Comparison of ENCODE assay signal across 1 cellular context in the genomic region with DNA sequence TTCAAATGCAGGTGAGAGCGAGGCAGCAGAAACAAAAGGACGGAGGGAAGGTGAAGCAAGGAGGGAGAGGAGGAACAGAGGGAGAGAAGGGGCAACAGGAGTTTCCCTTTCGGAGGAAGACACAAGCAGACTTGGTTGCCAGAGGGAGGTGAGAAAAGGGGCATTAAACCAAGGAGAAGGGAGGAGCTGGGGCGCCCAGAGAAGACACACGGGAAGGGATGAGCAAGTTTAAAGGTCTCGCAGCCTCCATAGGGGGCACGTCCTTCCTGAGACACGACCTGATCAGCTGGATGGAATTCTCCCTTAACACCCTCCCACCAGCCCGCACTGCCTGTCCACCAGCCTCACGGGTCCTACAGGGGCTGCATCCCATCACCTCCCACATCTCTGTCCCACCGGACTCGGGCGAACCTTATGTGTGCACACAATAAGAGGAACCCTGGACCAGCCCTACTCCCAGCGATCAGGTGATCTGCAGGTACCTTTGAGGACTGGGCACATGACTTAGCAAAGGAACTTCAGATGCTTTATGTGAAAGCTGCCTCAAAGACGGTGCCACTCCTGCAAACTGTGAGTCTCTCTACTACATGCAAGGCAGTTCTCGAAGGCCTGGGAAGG.
TF ChIP-seq lines count a peak whose summit lies in the region.

No MANE protein-coding gene starts in this region.

TF ChIP-seq in SK-N-SH, 30 proteins besides CTCF, POLR2A, EP300 and RAD21:
- TF ChIP-seq MXI1 (IDR thresholded peaks at IDR 0.05; ENCODE audit: low read depth, low read length) (no peak), TEAD4 (IDR thresholded peaks at IDR 0.05; ENCODE audit: borderline replicate concordance, insufficient read depth) (no peak), MEF2A (IDR thresholded peaks at IDR 0.05; ENCODE audit: borderline replicate concordance, low read depth) (no peak), FOSL2 (IDR thresholded peaks at IDR 0.05; ENCODE audit: borderline replicate concordance, low read depth) (no peak), RCOR1 (IDR thresholded peaks at IDR 0.05; ENCODE audit: low read length) (no peak), REST (IDR thresholded peaks at IDR 0.05; ENCODE audit: low read depth, low read length) (no peak), GABPA (IDR thresholded peaks at IDR 0.05; ENCODE audit: low read depth) (no peak), POLR2AphosphoS5 (IDR thresholded peaks at IDR 0.05; ENCODE audit: low read depth, low read length) (no peak), GATA2 (CRISPR knock-in tag; IDR thresholded peaks at IDR 0.05) (no peak), SMC3 (IDR thresholded peaks at IDR 0.05; ENCODE audit: low read depth, low read length) (no peak), TAF1 (IDR thresholded peaks at IDR 0.05; ENCODE audit: borderline replicate concordance, low read depth, low read length) (no peak), USF2 (IDR thresholded peaks at IDR 0.05; ENCODE audit: borderline replicate concordance, low read depth, low read length) (no peak), FOXM1 (IDR thresholded peaks at IDR 0.05; ENCODE audit: low read depth) (no peak)
- TF ChIP-seq, protein P1, sequence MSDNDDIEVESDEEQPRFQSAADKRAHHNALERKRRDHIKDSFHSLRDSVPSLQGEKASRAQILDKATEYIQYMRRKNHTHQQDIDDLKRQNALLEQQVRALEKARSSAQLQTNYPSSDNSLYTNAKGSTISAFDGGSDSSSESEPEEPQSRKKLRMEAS (IDR thresholded peaks at IDR 0.05; ENCODE audit: low read depth), result no peak
TF ChIP-seq in SK-N-SH: peak in this region for 0.
